In the genomic region with DNA sequence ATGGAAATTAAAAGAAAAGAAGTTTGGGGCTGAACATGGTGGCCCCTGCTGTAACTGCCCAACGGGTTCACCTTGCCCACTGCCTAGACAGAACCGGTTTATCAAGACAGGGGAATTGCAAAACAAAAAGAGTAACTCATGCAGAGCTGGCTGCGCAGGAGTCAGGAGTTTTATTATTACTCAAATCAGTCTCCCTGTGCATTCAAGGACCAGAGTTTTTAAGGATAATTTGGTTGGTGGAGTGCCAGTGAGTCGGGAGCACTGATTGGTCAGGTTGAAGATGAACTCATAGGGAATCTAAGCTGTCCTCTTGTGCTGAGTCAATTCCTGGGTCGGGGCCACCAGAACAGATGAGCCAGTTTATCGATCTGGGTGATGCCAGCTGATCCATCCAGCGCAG, we compare ENCODE assay signal across 1 cellular context.
TF ChIP-seq lines count a peak whose summit lies in the region.

No MANE protein-coding gene starts in this region.

TF ChIP-seq in IMR-90, 13 proteins besides CTCF, POLR2A, EP300 and RAD21:
- TF ChIP-seq MAFK (IDR thresholded peaks at IDR 0.05; ENCODE audit: low read depth, low read length) = no peak
- TF ChIP-seq, protein P1, sequence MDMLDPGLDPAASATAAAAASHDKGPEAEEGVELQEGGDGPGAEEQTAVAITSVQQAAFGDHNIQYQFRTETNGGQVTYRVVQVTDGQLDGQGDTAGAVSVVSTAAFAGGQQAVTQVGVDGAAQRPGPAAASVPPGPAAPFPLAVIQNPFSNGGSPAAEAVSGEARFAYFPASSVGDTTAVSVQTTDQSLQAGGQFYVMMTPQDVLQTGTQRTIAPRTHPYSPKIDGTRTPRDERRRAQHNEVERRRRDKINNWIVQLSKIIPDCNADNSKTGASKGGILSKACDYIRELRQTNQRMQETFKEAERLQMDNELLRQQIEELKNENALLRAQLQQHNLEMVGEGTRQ (IDR thresholded peaks at IDR 0.05; ENCODE audit: low read depth, low read length) = no peak
- no peak for TF ChIP-seq FOS (IDR thresholded peaks at IDR 0.05; ENCODE audit: low read depth, low read length)
- TF ChIP-seq CHD1 (IDR thresholded peaks at IDR 0.05; ENCODE audit: low read depth, low read length) = no peak
- no peak for TF ChIP-seq CEBPB (IDR thresholded peaks at IDR 0.05; ENCODE audit: low read depth, low read length)
- no peak for TF ChIP-seq RFX5 (IDR thresholded peaks at IDR 0.05; ENCODE audit: low read depth, low read length)
TF ChIP-seq in IMR-90: peak in this region for 0.
